Comparison of ENCODE assay signal across 8 cellular contexts in genomic region chrX:47482065-47482511, GRCh38. TPM values are rescaled to one million over a fixed set of nuclear protein-coding genes. Genes with fewer than 3 reads are reported as not detected.
DNase-seq lines count a peak whose midpoint lies in the region; ATAC-seq, FAIRE-seq and TF ChIP-seq lines count a peak whose summit lies in the region.

No MANE protein-coding gene starts in this region.

- peaks cover 38% of the 10 kb centered on the region for H3K4me1 Mint-ChIP-seq in activated naive CD8-positive, alpha-beta T cell treated with anti-CD3 and anti-CD28 coated beads, Interleukin-2, amount 50 U/mL, for 24 hours

- peak overlapping the region; percentile 77 for H3K4me2 ChIP-seq in mesendoderm (ENCODE audit: low read length)

- peak overlapping the region; percentile 70 for H3K56ac ChIP-seq in mesendoderm (ENCODE audit: low read length)

- no peaks in the 10 kb centered on the region for H3K79me1 ChIP-seq in mesendoderm (ENCODE audit: low read length)

- no peak overlapping the region for H3K18ac ChIP-seq in mesendoderm (ENCODE audit: low read length)

- no peaks in the 10 kb centered on the region for H3K9me3 ChIP-seq in mucosa of descending colon

- H3K36me3 Mint-ChIP-seq in activated naive CD8-positive, alpha-beta T cell treated with anti-CD3 and anti-CD28 coated beads, Interleukin-2, amount 50 U/mL, for 24 hours (ENCODE audit: low read depth) = peaks cover 5% of the 10 kb centered on the region

- H2BK120ac ChIP-seq in mesendoderm (ENCODE audit: low read depth, low read length) = no peak overlapping the region

- ATAC-seq in HG02885 (IDR thresholded peaks at IDR 0.05; ENCODE audit: poor library complexity, unreplicated experiment) (peak; percentile 12), mucosa of descending colon (no peak)
- ATAC-seq in activated naive CD8-positive, alpha-beta T cell treated with anti-CD3 and anti-CD28 coated beads, Interleukin-2, amount 50 U/mL, for 24 hours = peak; percentile 37

- no peak overlapping the region for H3K27ac ChIP-seq in mesendoderm (ENCODE audit: low read depth, low read length)

- no peak for DNase-seq in activated naive CD8-positive, alpha-beta T cell treated with anti-CD3 and anti-CD28 coated beads, Interleukin-2, amount 50 U/mL, for 24 hours
- DNase-seq in mesendoderm (no peak), GM12891 (ENCODE audit: insufficient read length, low spot score) (no peak), NCI-H748 treated with DMSO at 0.1 percent for 48 hours (lab: John Stamatoyannopoulos, UW) (no peak), mucosa of descending colon (no peak), nucleus accumbens (lab: John Stamatoyannopoulos, UW) (no peak)

- no CpG with 5 or more reads among the region's 8 CpGs for WGBS in mesendoderm (ENCODE audit: extremely low coverage, insufficient coverage, low lambda C conversion rate)

- H3K9me3 Mint-ChIP-seq in activated naive CD8-positive, alpha-beta T cell treated with anti-CD3 and anti-CD28 coated beads, Interleukin-2, amount 50 U/mL, for 24 hours = no peaks in the 10 kb centered on the region

- no peaks in the 10 kb centered on the region for H3K79me2 ChIP-seq in mesendoderm (ENCODE audit: control insufficient read depth, insufficient read depth, low read length)

- H3K27me3 ChIP-seq in mesendoderm (ENCODE audit: insufficient read depth, low read length, poor library complexity) = no peaks in the 10 kb centered on the region

- intact Hi-C loops in mucosa of descending colon (cut with DNase I, micrococcal nuclease) = no loop called here

- H3K36me3 ChIP-seq in mesendoderm (ENCODE audit: control insufficient read depth, insufficient read depth, low read length) (no peaks in the 10 kb centered on the region), mucosa of descending colon (ENCODE audit: low read depth) (no peaks in the 10 kb centered on the region)

- TF ChIP-seq CTCF in GM12875 (IDR thresholded peaks at IDR 0.05; ENCODE audit: borderline replicate concordance, insufficient read depth, low read depth, low read length) = no peak
- no peak for TF ChIP-seq CTCF in mucosa of descending colon (IDR thresholded peaks at IDR 0.05)

- no peak overlapping the region for H4K5ac ChIP-seq in mesendoderm (ENCODE audit: low read length)

- no peak overlapping the region for H2BK5ac ChIP-seq in mesendoderm (ENCODE audit: low read length)

- H4K8ac ChIP-seq in mesendoderm (ENCODE audit: low read depth, low read length) = no peak overlapping the region

- no peak overlapping the region for H3K4ac ChIP-seq in mesendoderm (ENCODE audit: low read depth, low read length)

- H3K4me3 ChIP-seq in GM12875 (ENCODE audit: low read depth, low read length) (peak overlapping the region; percentile 67), mesendoderm (ENCODE audit: low read length) (peak overlapping the region; percentile 31), mucosa of descending colon (no peak overlapping the region)

- H3K4me1 ChIP-seq in mesendoderm (ENCODE audit: control insufficient read depth, low read depth, low read length) (no peaks in the 10 kb centered on the region), mucosa of descending colon (ENCODE audit: low read depth) (peaks cover 6% of the 10 kb centered on the region)

- peak overlapping the region; percentile 64 for H3K9ac ChIP-seq in mesendoderm (ENCODE audit: low read length)

- FAIRE-seq in GM12891 (lab: Jason Lieb, UNC) = no peak

- no peak overlapping the region for H2BK15ac ChIP-seq in mesendoderm (replicated peaks; ENCODE audit: low read depth)

- no peak overlapping the region for H2AK5ac ChIP-seq in mesendoderm (ENCODE audit: low read length)

- peak overlapping the region; percentile 95 for H3K4me3 Mint-ChIP-seq in activated naive CD8-positive, alpha-beta T cell treated with anti-CD3 and anti-CD28 coated beads, Interleukin-2, amount 50 U/mL, for 24 hours

- H3K27me3 Mint-ChIP-seq in activated naive CD8-positive, alpha-beta T cell treated with anti-CD3 and anti-CD28 coated beads, Interleukin-2, amount 50 U/mL, for 24 hours = no peaks in the 10 kb centered on the region

- peak overlapping the region; percentile 93 for H3K27ac Mint-ChIP-seq in activated naive CD8-positive, alpha-beta T cell treated with anti-CD3 and anti-CD28 coated beads, Interleukin-2, amount 50 U/mL, for 24 hours

- TF ChIP-seq POLR2A in GM12891 (IDR thresholded peaks at IDR 0.05; ENCODE audit: low read depth, low read length) = no peak; the same call in 1 of the 2 replicates

- peak overlapping the region; percentile 45 for H3K23ac ChIP-seq in mesendoderm (ENCODE audit: low read length)

TF ChIP-seq in GM12891, 5 proteins besides CTCF, POLR2A, EP300 and RAD21:
- TF ChIP-seq POU2F2 (IDR thresholded peaks at IDR 0.05; ENCODE audit: low read depth, low read length) (no peak), TAF1 (IDR thresholded peaks at IDR 0.05; ENCODE audit: low read depth, low read length) (no peak), POLR2AphosphoS5 (IDR thresholded peaks at IDR 0.05; ENCODE audit: low read depth, low read length) (no peak), PAX5 (IDR thresholded peaks at IDR 0.05; ENCODE audit: insufficient read depth, low read length, severe bottlenecking) (no peak), SPI1 (IDR thresholded peaks at IDR 0.05; ENCODE audit: low read depth, low read length) (no peak)

RNA-seq across cellular contexts. Expression of gene ZNF41, which starts 0.9 kb away (rescaled TPM):
- 2.8 TPM for polyA plus RNA-seq in mesendoderm (2013, experiment 1 of 2)
- polyA plus RNA-seq in mesendoderm (2013, experiment 2 of 2) = 2.7 TPM
- 2.0 TPM for polyA plus RNA-seq in GM12891 (2012; ENCODE audit: low read depth, missing spikeins)
- 10 to 100 TPM in 2 of 3 donors, 1 to 10 TPM in 1; 9.4 to 14.0 (median 12.0) TPM for total RNA-seq in mucosa of descending colon
